Comparison of ENCODE assay signal across 1 cellular context in genomic region chr5:151238303-151238741, GRCh38.
TF ChIP-seq lines count a peak whose summit lies in the region.

No MANE protein-coding gene starts in this region.

TF ChIP-seq in HepG2, 621 proteins besides CTCF, POLR2A, EP300 and RAD21:
- TF ChIP-seq MTF2 (CRISPR knock-in tag; IDR thresholded peaks at IDR 0.05; ENCODE audit: borderline replicate concordance): no peak
- no peak for TF ChIP-seq ZNF879 (CRISPR knock-in tag; IDR thresholded peaks at IDR 0.05)
- TF ChIP-seq ZNF687 (CRISPR knock-in tag; IDR thresholded peaks at IDR 0.05): peak; percentile 32; the same call in 1 of the 2 replicates
- TF ChIP-seq ZSCAN20 (CRISPR knock-in tag; IDR thresholded peaks at IDR 0.05; ENCODE audit: borderline replicate concordance): no peak
- TF ChIP-seq PTBP1 (IDR thresholded peaks at IDR 0.05; ENCODE audit: low read depth, low read length, poor library complexity, severe bottlenecking): no peak
- no peak for TF ChIP-seq MAFG (CRISPR knock-in tag; IDR thresholded peaks at IDR 0.05)
- no peak for TF ChIP-seq SRSF1 (optimal IDR thresholded peaks at IDR 0.05; ENCODE audit: low read depth, low read length)
- TF ChIP-seq GABPB1 (CRISPR knock-in tag; IDR thresholded peaks at IDR 0.05): no peak
- no peak for TF ChIP-seq TRAFD1 (CRISPR knock-in tag; IDR thresholded peaks at IDR 0.05; ENCODE audit: borderline replicate concordance)
- TF ChIP-seq ZBTB8A (CRISPR knock-in tag; IDR thresholded peaks at IDR 0.05; ENCODE audit: borderline replicate concordance, low read depth): no peak
- no peak for TF ChIP-seq ZBTB21 (CRISPR knock-in tag; IDR thresholded peaks at IDR 0.05)
- no peak for TF ChIP-seq NFATC3 (CRISPR knock-in tag; IDR thresholded peaks at IDR 0.05)
- no peak for TF ChIP-seq ATF6 (CRISPR knock-in tag; conservative IDR thresholded peaks at IDR 0.05)
- no peak for TF ChIP-seq CBX2 (IDR thresholded peaks at IDR 0.05; ENCODE audit: low read depth, low read length)
- TF ChIP-seq CBX2 (CRISPR knock-in tag; IDR thresholded peaks at IDR 0.05; ENCODE audit: low read depth): no peak
- TF ChIP-seq SP4 (CRISPR knock-in tag; IDR thresholded peaks at IDR 0.05): no peak
- peak; percentile 65; the same call in 1 of the 2 replicates for TF ChIP-seq PATZ1 (CRISPR knock-in tag; IDR thresholded peaks at IDR 0.05)
- no peak for TF ChIP-seq LCORL (IDR thresholded peaks at IDR 0.05)
- TF ChIP-seq LCORL (CRISPR knock-in tag; IDR thresholded peaks at IDR 0.05): no peak
- no peak for TF ChIP-seq FLYWCH1 (CRISPR knock-in tag; IDR thresholded peaks at IDR 0.05)
- TF ChIP-seq CEBPZ (IDR thresholded peaks at IDR 0.05; ENCODE audit: low read length): no peak
- no peak for TF ChIP-seq HOXA7 (CRISPR knock-in tag; IDR thresholded peaks at IDR 0.05)
- TF ChIP-seq ZNF335 (CRISPR knock-in tag; IDR thresholded peaks at IDR 0.05): no peak
- TF ChIP-seq PBX2 (CRISPR knock-in tag; IDR thresholded peaks at IDR 0.05): no peak
- no peak for TF ChIP-seq SAP130 (CRISPR knock-in tag; IDR thresholded peaks at IDR 0.05; ENCODE audit: low read depth)
- TF ChIP-seq ZFP36L2 (CRISPR knock-in tag; IDR thresholded peaks at IDR 0.05): no peak
- TF ChIP-seq KAT8 (CRISPR knock-in tag; IDR thresholded peaks at IDR 0.05): 0 out of 2 replicates have a peak, but pooled peaks have one; percentile 8
- no peak for TF ChIP-seq ATF4 (CRISPR knock-in tag; IDR thresholded peaks at IDR 0.05)
